22 cellular contexts compared by ENCODE assay signal in genomic region chr3:194320744-194321243, GRCh38. TPM values are rescaled to one million over a fixed set of nuclear protein-coding genes. Genes with fewer than 3 reads are reported as not detected.
DNase-seq lines count a peak whose midpoint lies in the region; ATAC-seq, FAIRE-seq and TF ChIP-seq lines count a peak whose summit lies in the region.
"Had no signal": no experiment of that assay in that cellular context is flagged by ENCODE, and none has a peak within 500 bp of the region (broad histone marks: within the 10 kb centered on the region; RNA-seq: fewer than 3 reads in every experiment).

No MANE protein-coding gene starts in this region.

- H3K9me3 ChIP-seq in mammary epithelial cell (replicated peaks; ENCODE audit: insufficient read depth, low read length) (peaks cover 20% of the 10 kb centered on the region), breast epithelium (peaks cover 8 to 13% of the 10 kb centered on the region in 2 donors), endodermal cell (ENCODE audit: control insufficient read depth, low read length) (peaks cover 32% of the 10 kb centered on the region), mucosa of descending colon (peaks cover 2% of the 10 kb centered on the region)
- H3K9me3 ChIP-seq: SJSA1 had no signal

- H3K79me2 ChIP-seq in mammary epithelial cell (ENCODE audit: insufficient read depth, low read length): peaks cover 24% of the 10 kb centered on the region

- H3K36me3 ChIP-seq in mammary epithelial cell (ENCODE audit: insufficient read depth, low read length): no peaks in the 10 kb centered on the region
- no peaks in the 10 kb centered on the region for H3K36me3 ChIP-seq in breast epithelium
- no peaks in the 10 kb centered on the region for H3K36me3 ChIP-seq in endodermal cell (ENCODE audit: control insufficient read depth, insufficient read depth, low read length)
- no peaks in the 10 kb centered on the region for H3K36me3 ChIP-seq in mucosa of descending colon (ENCODE audit: low read depth)
- H3K36me3 ChIP-seq: BLaER1, SJSA1 had no signal

- no peaks in the 10 kb centered on the region for H4K20me1 ChIP-seq in mammary epithelial cell (ENCODE audit: insufficient read depth, low read length)
- H4K20me1 ChIP-seq: BLaER1 had no signal

- no peak for ATAC-seq in mucosa of descending colon
- ATAC-seq: GM12878 had no signal

- intact Hi-C loops in mammary epithelial cell (cut with micrococcal nuclease) (no loop called here), breast epithelium (cut with DNase I; ENCODE audit: low total_unique reads) (loop anchor here (10.0 kb wide), 1 partner anchor 1254 kb away; no protein-coding TSS in a partner anchor), mucosa of descending colon (cut with DNase I, micrococcal nuclease) (no loop called here)

- H3K4me3 ChIP-seq in mammary epithelial cell (replicated peaks in 1 of 3; ENCODE audit: insufficient read depth in 1 of 3, low read depth in 2 of 3, low read length in 3 of 3) (peak overlapping the region in 1 of 3 experiments; percentile 7), breast epithelium (no peak overlapping the region), endodermal cell (ENCODE audit: low read length) (no peak overlapping the region), mucosa of descending colon (no peak overlapping the region)
- H3K4me3 ChIP-seq: BLaER1, GM12878, SJSA1 had no signal

- H3K9me3 Mint-ChIP-seq in endodermal cell: peaks cover 46% of the 10 kb centered on the region
- peaks cover 18% of the 10 kb centered on the region for H3K9me3 Mint-ChIP-seq in activated CD4-positive, alpha-beta memory T cell treated with anti-CD3 and anti-CD28 coated beads, Interleukin-2, amount 10 ng/mL, durations not matched to agents 7 days and 5 days

- dilution Hi-C loops in mammary epithelial cell (cut with HindIII; ENCODE audit: low sequenced_read_pairs): no loop called here

- POLR2A ChIA-PET in activated CD4-positive, alpha-beta memory T cell treated with anti-CD3 and anti-CD28 coated beads, Interleukin-2, amount 10 ng/mL, durations not matched to agents 7 days and 5 days (lab: Charles Lee): no interaction called here

- H3K4me1 Mint-ChIP-seq in endodermal cell: peaks cover 17% of the 10 kb centered on the region
- H3K4me1 Mint-ChIP-seq in activated CD4-positive, alpha-beta memory T cell treated with anti-CD3 and anti-CD28 coated beads, Interleukin-2, amount 10 ng/mL, durations not matched to agents 7 days and 5 days: peaks cover 22% of the 10 kb centered on the region

- H3K27ac ChIP-seq in mammary epithelial cell (ENCODE audit: insufficient read depth, low read depth, low read length) (no peak overlapping the region), breast epithelium (no peak overlapping the region), endodermal cell (ENCODE audit: low read depth, low read length) (no peak overlapping the region)
- H3K27ac ChIP-seq: 22Rv1, BLaER1, SJSA1 had no signal

- H3K27ac Mint-ChIP-seq in endodermal cell: peak overlapping the region; percentile 76
- H3K27ac Mint-ChIP-seq in activated CD4-positive, alpha-beta memory T cell treated with anti-CD3 and anti-CD28 coated beads, Interleukin-2, amount 10 ng/mL, durations not matched to agents 7 days and 5 days: no peak overlapping the region
- H3K27ac Mint-ChIP-seq: H9 had no signal

- in situ Hi-C loops in mammary epithelial cell (cut with MboI; ENCODE audit: low sequenced_read_pairs in 2 of 2): loop anchor here in 1 of 2 donors (25.0 kb wide), 1 partner anchor 658 kb away; no protein-coding TSS in a partner anchor

- peak overlapping the region; percentile 17 for H3K4me3 Mint-ChIP-seq in endodermal cell
- H3K4me3 Mint-ChIP-seq in activated CD4-positive, alpha-beta memory T cell treated with anti-CD3 and anti-CD28 coated beads, Interleukin-2, amount 10 ng/mL, durations not matched to agents 7 days and 5 days: no peak overlapping the region
- H3K4me3 Mint-ChIP-seq: H9 had no signal

- H3K9ac ChIP-seq in mammary epithelial cell (ENCODE audit: insufficient read depth, low read length): no peak overlapping the region
- H3K9ac ChIP-seq in endodermal cell (ENCODE audit: extremely low read depth, low read length, poor library complexity, severe bottlenecking): no peak overlapping the region
- H3K9ac ChIP-seq: BLaER1 had no signal

- H3K36me3 Mint-ChIP-seq in endodermal cell (ENCODE audit: low read depth): peaks cover 10% of the 10 kb centered on the region
- H3K36me3 Mint-ChIP-seq in activated CD4-positive, alpha-beta memory T cell treated with anti-CD3 and anti-CD28 coated beads, Interleukin-2, amount 10 ng/mL, durations not matched to agents 7 days and 5 days (ENCODE audit: low read depth): peaks cover 17% of the 10 kb centered on the region

- no peak for TF ChIP-seq POLR2A in breast epithelium (IDR thresholded peaks at IDR 0.05)

- TF ChIP-seq CTCF in mammary epithelial cell (conservative IDR thresholded peaks at IDR 0.05 in 1 of 2, IDR thresholded peaks at IDR 0.05 in 1 of 2; ENCODE audit: extremely low read depth in 1 of 2, insufficient read depth in 1 of 2, low read depth in 1 of 2, low read length in 2 of 2): no peak
- TF ChIP-seq CTCF in breast epithelium (IDR thresholded peaks at IDR 0.05): no peak
- TF ChIP-seq CTCF in endodermal cell (conservative IDR thresholded peaks at IDR 0.05): no peak
- TF ChIP-seq CTCF in mucosa of descending colon (IDR thresholded peaks at IDR 0.05): no peak

- H3K27me3 ChIP-seq in mammary epithelial cell (ENCODE audit: insufficient read depth, low read length): no peaks in the 10 kb centered on the region
- no peaks in the 10 kb centered on the region for H3K27me3 ChIP-seq in breast epithelium
- H3K27me3 ChIP-seq in endodermal cell (ENCODE audit: control insufficient read depth, insufficient read depth, low read length, poor library complexity, severe bottlenecking): peaks cover 12% of the 10 kb centered on the region
- H3K27me3 ChIP-seq: SJSA1 had no signal

- peaks cover 24% of the 10 kb centered on the region for H3K27me3 Mint-ChIP-seq in endodermal cell (ENCODE audit: insufficient read depth)
- peaks cover 41% of the 10 kb centered on the region for H3K27me3 Mint-ChIP-seq in activated CD4-positive, alpha-beta memory T cell treated with anti-CD3 and anti-CD28 coated beads, Interleukin-2, amount 10 ng/mL, durations not matched to agents 7 days and 5 days

- BruUV-seq in mammary epithelial cell (replicated peaks; lab: Mats Ljungman, UMichigan): no TSS peak

- H3K4me1 ChIP-seq in mammary epithelial cell (ENCODE audit: insufficient read depth, low read length): peaks cover 25% of the 10 kb centered on the region
- H3K4me1 ChIP-seq in breast epithelium: peaks cover 0 to 7% of the 10 kb centered on the region in 2 donors
- H3K4me1 ChIP-seq in endodermal cell (ENCODE audit: control insufficient read depth, insufficient read depth, low read length): no peaks in the 10 kb centered on the region
- peaks cover 8% of the 10 kb centered on the region for H3K4me1 ChIP-seq in mucosa of descending colon (ENCODE audit: low read depth)

- no peak for FAIRE-seq in HTR-8/SVneo (lab: Jason Lieb, UNC)
- FAIRE-seq: GM12878, GM18507, RCC 7860 had no signal

- WGBS in mammary epithelial cell (ENCODE audit: low coverage, missing lambda C conversion rate): 85% methylated on average over 10 of the region's 10 CpGs
- WGBS in endodermal cell (ENCODE audit: insufficient coverage in 1 of 2, insufficient read length in 1 of 2), 2 experiments: 81 to 93% methylated on average over 9 to 10 of the region's 10 CpGs

- peak overlapping the region; percentile 27 for H3K4me2 ChIP-seq in mammary epithelial cell (ENCODE audit: insufficient read depth, low read depth, low read length)
- H3K4me2 ChIP-seq: BLaER1 had no signal

- CTCF ChIA-PET in mammary epithelial cell (lab: Charles Lee; ENCODE audit: low non-redundant PET): no interaction called here
- CTCF ChIA-PET in activated CD4-positive, alpha-beta memory T cell treated with anti-CD3 and anti-CD28 coated beads, Interleukin-2, amount 10 ng/mL, durations not matched to agents 7 days and 5 days (lab: Charles Lee): no interaction called here

- no peak for DNase-seq in mammary epithelial cell
- no peak for DNase-seq in breast epithelium (ENCODE audit: low spot score in 2 of 2)
- no peak for DNase-seq in endodermal cell
- DNase-seq in mucosa of gallbladder (ENCODE audit: low spot score): peak; percentile 75
- DNase-seq in NOMO-1 (lab: John Stamatoyannopoulos, UW; ENCODE audit: unreplicated experiment in 2 of 2): no peak
- no peak for DNase-seq in HTR-8/SVneo (ENCODE audit: insufficient read length, low spot score)
- DNase-seq in activated CD4-positive, alpha-beta memory T cell treated with anti-CD3 and anti-CD28 coated beads, Interleukin-2, amount 10 ng/mL, durations not matched to agents 7 days and 5 days: no peak
- DNase-seq in mucosa of descending colon: no peak
- DNase-seq: DMS79, H9, NCI-H1417, NCI-H2029, NCI-H2171 treated with DMSO at 0.1 percent for 48 hours, NCI-H82 had no signal

- no peak overlapping the region for H2AFZ ChIP-seq in mammary epithelial cell (ENCODE audit: low read depth, low read length)

RNA-seq across cellular contexts. Expression of gene CPN2, which starts 30.3 kb away (rescaled TPM):
- total RNA-seq in mammary epithelial cell: not detected
- not detected for polyA plus RNA-seq in mammary epithelial cell
- polyA minus RNA-seq in mammary epithelial cell: not detected
- total RNA-seq in breast epithelium: under 1 TPM in 1 of 3 donors, not detected in 2; 0.16 TPM
- under 1 TPM in 1 of 2 donors, not detected in 1; 0.22 TPM for total RNA-seq in endodermal cell
- 0.11 TPM for polyA plus RNA-seq in endodermal cell (2013, experiment 1 of 2)
- not detected for polyA plus RNA-seq in endodermal cell (2013, experiment 2 of 2)
- total RNA-seq in mucosa of gallbladder: 0.12 TPM
- not detected for total RNA-seq in activated CD4-positive, alpha-beta memory T cell treated with anti-CD3 and anti-CD28 coated beads, Interleukin-2, amount 10 ng/mL, durations not matched to agents 7 days and 5 days
- under 1 TPM in 1 of 3 donors, not detected in 2; 0.14 TPM for total RNA-seq in mucosa of descending colon
- total RNA-seq: G401, GM12878, H9, NCI-H460, SJSA1 had no signal
- polyA plus RNA-seq: GM12878 had no signal

RNA-seq across cellular contexts. Expression of gene LRRC15, which starts 48.7 kb away (rescaled TPM):
- total RNA-seq in mammary epithelial cell (under 1 TPM in 1 of 2 donors, not detected in 1; under 0.01 TPM), breast epithelium (under 1 TPM; 0.15 to 0.48 (median 0.33) TPM), endodermal cell (under 1 TPM in 1 of 2 donors, not detected in 1; 0.11 TPM), mucosa of gallbladder (0.35 TPM), mucosa of descending colon (1 to 10 TPM in 1 of 3 donors, under 1 TPM in 2; 0.22 to 1.8 (median 0.29) TPM)
- not detected for polyA plus RNA-seq in mammary epithelial cell
- polyA minus RNA-seq in mammary epithelial cell: not detected
- polyA plus RNA-seq in endodermal cell (2013, experiment 1 of 2): 0.07 TPM
- polyA plus RNA-seq in endodermal cell (2013, experiment 2 of 2): 0.25 TPM
- not detected for total RNA-seq in activated CD4-positive, alpha-beta memory T cell treated with anti-CD3 and anti-CD28 coated beads, Interleukin-2, amount 10 ng/mL, durations not matched to agents 7 days and 5 days
- total RNA-seq: GM12878, NCI-H460 had no signal
- polyA plus RNA-seq: GM12878 had no signal
